Comparison of ENCODE assay signal across 8 cellular contexts in the genomic region with DNA sequence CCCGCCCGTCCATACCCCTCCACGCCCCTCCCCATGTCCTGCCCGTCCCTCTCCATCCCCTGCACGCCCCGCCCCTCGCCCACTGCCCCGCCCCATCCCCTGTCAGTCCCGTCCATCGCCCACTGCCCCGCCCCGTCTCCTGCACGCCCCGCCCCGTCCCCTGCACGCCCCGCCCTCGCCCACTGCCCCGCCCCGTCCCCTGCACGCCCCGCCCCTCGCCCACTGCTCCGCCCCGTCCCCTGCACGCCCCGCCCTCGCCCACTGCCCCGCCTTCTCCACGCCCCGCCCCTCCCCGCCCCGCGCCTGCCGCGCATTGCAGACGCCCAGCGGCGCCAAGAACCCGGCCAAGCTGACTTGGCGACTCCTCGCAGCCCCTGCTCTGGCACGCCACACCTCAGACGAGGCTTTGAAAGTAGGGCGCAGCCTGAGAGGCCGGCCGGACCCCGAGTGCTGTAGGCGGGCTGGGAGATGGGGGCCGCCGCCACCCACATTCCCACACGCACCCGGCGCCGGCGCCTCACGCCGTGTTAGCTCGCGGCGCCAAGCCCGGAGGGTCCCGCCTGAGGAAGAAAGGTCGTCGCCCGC. TPM values are rescaled to one million over a fixed set of nuclear protein-coding genes. Genes with fewer than 3 reads are reported as not detected.
DNase-seq lines count a peak whose midpoint lies in the region; ATAC-seq and TF ChIP-seq lines count a peak whose summit lies in the region.

A gene (plus strand): TSS at position 316 of the 585 bp plus-strand sequence. CDS start 2,410 bp downstream, outside the sequence.

- H3K9ac ChIP-seq in iPS-20b (ENCODE audit: low read depth, low read length) = peak within 1 kb of the TSS; percentile 66; the same call in 1 of the 2 replicates
- peak within 1 kb of the TSS; percentile 76 for H3K9ac ChIP-seq in skeletal muscle satellite cell (ENCODE audit: low read depth, low read length)

- no peaks in the 10 kb centered on the region for H3K36me3 ChIP-seq in iPS-20b (ENCODE audit: insufficient read depth, low read depth, low read length)
- H3K36me3 ChIP-seq in skeletal muscle satellite cell (ENCODE audit: insufficient read depth, low read length) = no peaks in the 10 kb centered on the region

- no peak within 1 kb of the TSS for H3K27ac ChIP-seq in iPS-20b (ENCODE audit: low read length)

- no peak for TF ChIP-seq CTCF in WI38 (IDR thresholded peaks at IDR 0.05; ENCODE audit: low read depth, low read length)

- in situ Hi-C loops in T47D (cut with HindIII; ENCODE audit: low pct_unique_long_range_greater_than_20kb, low sequenced_read_pairs) = no loop called here

- TF ChIP-seq RAD21 in Ishikawa (IDR thresholded peaks at IDR 0.05; ENCODE audit: low read depth) = no peak

- no peak for TF ChIP-seq EP300 in Ishikawa (IDR thresholded peaks at IDR 0.05; ENCODE audit: borderline replicate concordance)

- peak within 1 kb of the TSS; percentile 99 for H3K4me2 ChIP-seq in skeletal muscle satellite cell (ENCODE audit: low read length)

- H3K9me3 ChIP-seq in iPS-20b (ENCODE audit: insufficient read depth, low read depth, low read length) (no peaks in the 10 kb centered on the region), skeletal muscle satellite cell (replicated peaks; ENCODE audit: low read length) (no peaks in the 10 kb centered on the region)

- H3K4me1 ChIP-seq in iPS-20b (ENCODE audit: insufficient read depth, low read length) (no peaks in the 10 kb centered on the region), skeletal muscle satellite cell (ENCODE audit: control insufficient read depth, insufficient read depth, low read length) (peaks cover 8% of the 10 kb centered on the region)

- no peak for ATAC-seq in GM21447 (IDR thresholded peaks at IDR 0.05; ENCODE audit: unreplicated experiment)

- H3K27me3 ChIP-seq in iPS-20b (ENCODE audit: insufficient read depth, low read length) (peaks cover 54% of the 10 kb centered on the region), skeletal muscle satellite cell (ENCODE audit: control insufficient read depth, insufficient read depth, low read length) (peaks cover 36% of the 10 kb centered on the region)

- peak within 1 kb of the TSS; percentile 84 for H3K4me3 ChIP-seq in WI38 (ENCODE audit: low read depth, low read length)
- H3K4me3 ChIP-seq in iPS-20b (ENCODE audit: low read length) = peak within 1 kb of the TSS; percentile 75
- peak within 1 kb of the TSS; percentile 81 for H3K4me3 ChIP-seq in skeletal muscle satellite cell (ENCODE audit: low read length)

- DNase-seq in ELR (ENCODE audit: low read depth) (peak; percentile 75), T47D (ENCODE audit: low read depth in 1 of 2, low spot score in 1 of 2) (peak; percentile 84 to 87), AML-193 (lab: John Stamatoyannopoulos, UW) (no peak)

TF ChIP-seq in Ishikawa, 13 proteins besides CTCF, POLR2A, EP300 and RAD21:
- TF ChIP-seq, protein P1, sequence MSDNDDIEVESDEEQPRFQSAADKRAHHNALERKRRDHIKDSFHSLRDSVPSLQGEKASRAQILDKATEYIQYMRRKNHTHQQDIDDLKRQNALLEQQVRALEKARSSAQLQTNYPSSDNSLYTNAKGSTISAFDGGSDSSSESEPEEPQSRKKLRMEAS (IDR thresholded peaks at IDR 0.05) = peak; percentile 86
- TF ChIP-seq YY1 (IDR thresholded peaks at IDR 0.05; ENCODE audit: low read depth) = no peak

RNA-seq across cellular contexts. Expression of the gene that starts here (rescaled TPM):
- not detected in 2 replicates for total RNA-seq in skeletal muscle satellite cell (2012; rRNA removed)

Comparison
In these comparisons a context has a peak if more than half of its experiments do, and no peak if none do; other contexts are left out.
1. DNase-seq: peak in ELR (single experiment) and T47D (2 of 2); none in AML-193 (0 of 2).
2. Peak in every context shown above with its lines, with median percentiles within 50 percentile points of each other: H3K4me3 ChIP-seq.